1 cellular context compared by ENCODE assay signal in the genomic region with DNA sequence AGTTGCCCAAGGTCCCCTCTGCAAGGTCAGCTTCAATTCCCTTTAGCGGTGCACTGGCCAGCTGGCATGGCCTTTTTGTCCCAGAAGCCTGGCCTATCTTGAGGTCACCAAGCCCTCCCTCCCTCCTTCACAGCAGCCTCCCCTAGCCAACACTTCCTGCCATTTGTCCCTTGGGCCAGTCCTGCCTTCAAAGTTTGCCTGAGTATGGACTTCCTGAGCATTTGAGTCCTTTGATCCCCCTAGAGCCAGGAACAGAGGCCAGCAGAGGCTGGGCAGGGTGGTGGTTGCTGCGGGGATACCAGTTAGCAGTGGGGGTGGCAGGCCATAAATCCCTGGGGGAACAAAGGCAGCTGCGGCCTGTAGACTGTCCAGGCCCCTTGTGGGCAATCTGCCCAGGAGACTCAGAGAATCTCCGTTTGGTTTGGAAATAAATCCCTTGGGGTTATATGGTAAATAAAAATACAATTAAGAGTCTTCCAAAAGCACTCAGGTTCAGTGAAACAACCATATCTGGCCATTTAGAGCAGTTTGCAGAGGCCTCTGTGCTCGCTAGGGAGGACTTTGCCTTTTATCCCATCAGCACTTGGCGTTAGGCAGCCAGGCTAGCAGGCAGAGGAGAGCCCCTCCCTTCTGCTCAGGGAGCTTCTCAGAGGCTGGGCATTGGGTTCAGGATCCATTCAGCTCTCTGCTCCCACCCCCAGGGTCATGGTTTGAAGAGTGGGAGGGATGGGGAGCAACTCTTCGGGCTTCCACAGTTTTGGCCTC.
A peak's percentile ranks its signal among the peaks of the same experiment; 100 is the strongest.
TF ChIP-seq lines count a peak whose summit lies in the region.

No MANE protein-coding gene starts in this region.

TF ChIP-seq in HepG2, 621 proteins besides CTCF, POLR2A, EP300 and RAD21 (continued from another document and continues in another):
- TF ChIP-seq, protein P1, sequence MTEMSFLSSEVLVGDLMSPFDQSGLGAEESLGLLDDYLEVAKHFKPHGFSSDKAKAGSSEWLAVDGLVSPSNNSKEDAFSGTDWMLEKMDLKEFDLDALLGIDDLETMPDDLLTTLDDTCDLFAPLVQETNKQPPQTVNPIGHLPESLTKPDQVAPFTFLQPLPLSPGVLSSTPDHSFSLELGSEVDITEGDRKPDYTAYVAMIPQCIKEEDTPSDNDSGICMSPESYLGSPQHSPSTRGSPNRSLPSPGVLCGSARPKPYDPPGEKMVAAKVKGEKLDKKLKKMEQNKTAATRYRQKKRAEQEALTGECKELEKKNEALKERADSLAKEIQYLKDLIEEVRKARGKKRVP (CRISPR knock-in tag; IDR thresholded peaks at IDR 0.05) = no peak
- no peak for TF ChIP-seq GATA4 (IDR thresholded peaks at IDR 0.05; ENCODE audit: borderline replicate concordance, low read depth)
- TF ChIP-seq, protein P2, sequence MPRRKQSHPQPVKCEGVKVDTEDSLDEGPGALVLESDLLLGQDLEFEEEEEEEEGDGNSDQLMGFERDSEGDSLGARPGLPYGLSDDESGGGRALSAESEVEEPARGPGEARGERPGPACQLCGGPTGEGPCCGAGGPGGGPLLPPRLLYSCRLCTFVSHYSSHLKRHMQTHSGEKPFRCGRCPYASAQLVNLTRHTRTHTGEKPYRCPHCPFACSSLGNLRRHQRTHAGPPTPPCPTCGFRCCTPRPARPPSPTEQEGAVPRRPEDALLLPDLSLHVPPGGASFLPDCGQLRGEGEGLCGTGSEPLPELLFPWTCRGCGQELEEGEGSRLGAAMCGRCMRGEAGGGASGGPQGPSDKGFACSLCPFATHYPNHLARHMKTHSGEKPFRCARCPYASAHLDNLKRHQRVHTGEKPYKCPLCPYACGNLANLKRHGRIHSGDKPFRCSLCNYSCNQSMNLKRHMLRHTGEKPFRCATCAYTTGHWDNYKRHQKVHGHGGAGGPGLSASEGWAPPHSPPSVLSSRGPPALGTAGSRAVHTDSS (CRISPR knock-in tag; conservative IDR thresholded peaks at IDR 0.05) = no peak
- TF ChIP-seq FOXA3 (CRISPR knock-in tag; IDR thresholded peaks at IDR 0.05) = no peak
- TF ChIP-seq, protein P3, sequence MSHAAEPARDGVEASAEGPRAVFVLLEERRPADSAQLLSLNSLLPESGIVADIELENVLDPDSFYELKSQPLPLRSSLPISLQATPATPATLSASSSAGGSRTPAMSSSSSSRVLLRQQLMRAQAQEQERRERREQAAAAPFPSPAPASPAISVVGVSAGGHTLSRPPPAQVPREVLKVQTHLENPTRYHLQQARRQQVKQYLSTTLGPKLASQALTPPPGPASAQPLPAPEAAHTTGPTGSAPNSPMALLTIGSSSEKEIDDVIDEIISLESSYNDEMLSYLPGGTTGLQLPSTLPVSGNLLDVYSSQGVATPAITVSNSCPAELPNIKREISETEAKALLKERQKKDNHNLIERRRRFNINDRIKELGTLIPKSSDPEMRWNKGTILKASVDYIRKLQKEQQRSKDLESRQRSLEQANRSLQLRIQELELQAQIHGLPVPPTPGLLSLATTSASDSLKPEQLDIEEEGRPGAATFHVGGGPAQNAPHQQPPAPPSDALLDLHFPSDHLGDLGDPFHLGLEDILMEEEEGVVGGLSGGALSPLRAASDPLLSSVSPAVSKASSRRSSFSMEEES (CRISPR knock-in tag; IDR thresholded peaks at IDR 0.05) = no peak
- TF ChIP-seq NFE2L2 (IDR thresholded peaks at IDR 0.05; ENCODE audit: low read length) = no peak
- TF ChIP-seq ARNT (IDR thresholded peaks at IDR 0.05) = no peak
- peak; percentile 70; the same call in 1 of the 2 replicates for TF ChIP-seq ZNF350 (CRISPR knock-in tag; IDR thresholded peaks at IDR 0.05; ENCODE audit: borderline replicate concordance, low read depth)
- TF ChIP-seq, protein P4, sequence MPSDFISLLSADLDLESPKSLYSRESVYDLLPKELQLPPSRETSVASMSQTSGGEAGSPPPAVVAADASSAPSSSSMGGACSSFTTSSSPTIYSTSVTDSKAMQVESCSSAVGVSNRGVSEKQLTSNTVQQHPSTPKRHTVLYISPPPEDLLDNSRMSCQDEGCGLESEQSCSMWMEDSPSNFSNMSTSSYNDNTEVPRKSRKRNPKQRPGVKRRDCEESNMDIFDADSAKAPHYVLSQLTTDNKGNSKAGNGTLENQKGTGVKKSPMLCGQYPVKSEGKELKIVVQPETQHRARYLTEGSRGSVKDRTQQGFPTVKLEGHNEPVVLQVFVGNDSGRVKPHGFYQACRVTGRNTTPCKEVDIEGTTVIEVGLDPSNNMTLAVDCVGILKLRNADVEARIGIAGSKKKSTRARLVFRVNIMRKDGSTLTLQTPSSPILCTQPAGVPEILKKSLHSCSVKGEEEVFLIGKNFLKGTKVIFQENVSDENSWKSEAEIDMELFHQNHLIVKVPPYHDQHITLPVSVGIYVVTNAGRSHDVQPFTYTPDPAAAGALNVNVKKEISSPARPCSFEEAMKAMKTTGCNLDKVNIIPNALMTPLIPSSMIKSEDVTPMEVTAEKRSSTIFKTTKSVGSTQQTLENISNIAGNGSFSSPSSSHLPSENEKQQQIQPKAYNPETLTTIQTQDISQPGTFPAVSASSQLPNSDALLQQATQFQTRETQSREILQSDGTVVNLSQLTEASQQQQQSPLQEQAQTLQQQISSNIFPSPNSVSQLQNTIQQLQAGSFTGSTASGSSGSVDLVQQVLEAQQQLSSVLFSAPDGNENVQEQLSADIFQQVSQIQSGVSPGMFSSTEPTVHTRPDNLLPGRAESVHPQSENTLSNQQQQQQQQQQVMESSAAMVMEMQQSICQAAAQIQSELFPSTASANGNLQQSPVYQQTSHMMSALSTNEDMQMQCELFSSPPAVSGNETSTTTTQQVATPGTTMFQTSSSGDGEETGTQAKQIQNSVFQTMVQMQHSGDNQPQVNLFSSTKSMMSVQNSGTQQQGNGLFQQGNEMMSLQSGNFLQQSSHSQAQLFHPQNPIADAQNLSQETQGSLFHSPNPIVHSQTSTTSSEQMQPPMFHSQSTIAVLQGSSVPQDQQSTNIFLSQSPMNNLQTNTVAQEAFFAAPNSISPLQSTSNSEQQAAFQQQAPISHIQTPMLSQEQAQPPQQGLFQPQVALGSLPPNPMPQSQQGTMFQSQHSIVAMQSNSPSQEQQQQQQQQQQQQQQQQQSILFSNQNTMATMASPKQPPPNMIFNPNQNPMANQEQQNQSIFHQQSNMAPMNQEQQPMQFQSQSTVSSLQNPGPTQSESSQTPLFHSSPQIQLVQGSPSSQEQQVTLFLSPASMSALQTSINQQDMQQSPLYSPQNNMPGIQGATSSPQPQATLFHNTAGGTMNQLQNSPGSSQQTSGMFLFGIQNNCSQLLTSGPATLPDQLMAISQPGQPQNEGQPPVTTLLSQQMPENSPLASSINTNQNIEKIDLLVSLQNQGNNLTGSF (CRISPR knock-in tag; IDR thresholded peaks at IDR 0.05) = no peak
- peak; percentile 24; the same call in 1 of the 2 replicates for TF ChIP-seq GABPB1 (CRISPR knock-in tag; IDR thresholded peaks at IDR 0.05)
- peak; percentile 82 for TF ChIP-seq ZNF501 (CRISPR knock-in tag; IDR thresholded peaks at IDR 0.05)
- TF ChIP-seq, protein P5, sequence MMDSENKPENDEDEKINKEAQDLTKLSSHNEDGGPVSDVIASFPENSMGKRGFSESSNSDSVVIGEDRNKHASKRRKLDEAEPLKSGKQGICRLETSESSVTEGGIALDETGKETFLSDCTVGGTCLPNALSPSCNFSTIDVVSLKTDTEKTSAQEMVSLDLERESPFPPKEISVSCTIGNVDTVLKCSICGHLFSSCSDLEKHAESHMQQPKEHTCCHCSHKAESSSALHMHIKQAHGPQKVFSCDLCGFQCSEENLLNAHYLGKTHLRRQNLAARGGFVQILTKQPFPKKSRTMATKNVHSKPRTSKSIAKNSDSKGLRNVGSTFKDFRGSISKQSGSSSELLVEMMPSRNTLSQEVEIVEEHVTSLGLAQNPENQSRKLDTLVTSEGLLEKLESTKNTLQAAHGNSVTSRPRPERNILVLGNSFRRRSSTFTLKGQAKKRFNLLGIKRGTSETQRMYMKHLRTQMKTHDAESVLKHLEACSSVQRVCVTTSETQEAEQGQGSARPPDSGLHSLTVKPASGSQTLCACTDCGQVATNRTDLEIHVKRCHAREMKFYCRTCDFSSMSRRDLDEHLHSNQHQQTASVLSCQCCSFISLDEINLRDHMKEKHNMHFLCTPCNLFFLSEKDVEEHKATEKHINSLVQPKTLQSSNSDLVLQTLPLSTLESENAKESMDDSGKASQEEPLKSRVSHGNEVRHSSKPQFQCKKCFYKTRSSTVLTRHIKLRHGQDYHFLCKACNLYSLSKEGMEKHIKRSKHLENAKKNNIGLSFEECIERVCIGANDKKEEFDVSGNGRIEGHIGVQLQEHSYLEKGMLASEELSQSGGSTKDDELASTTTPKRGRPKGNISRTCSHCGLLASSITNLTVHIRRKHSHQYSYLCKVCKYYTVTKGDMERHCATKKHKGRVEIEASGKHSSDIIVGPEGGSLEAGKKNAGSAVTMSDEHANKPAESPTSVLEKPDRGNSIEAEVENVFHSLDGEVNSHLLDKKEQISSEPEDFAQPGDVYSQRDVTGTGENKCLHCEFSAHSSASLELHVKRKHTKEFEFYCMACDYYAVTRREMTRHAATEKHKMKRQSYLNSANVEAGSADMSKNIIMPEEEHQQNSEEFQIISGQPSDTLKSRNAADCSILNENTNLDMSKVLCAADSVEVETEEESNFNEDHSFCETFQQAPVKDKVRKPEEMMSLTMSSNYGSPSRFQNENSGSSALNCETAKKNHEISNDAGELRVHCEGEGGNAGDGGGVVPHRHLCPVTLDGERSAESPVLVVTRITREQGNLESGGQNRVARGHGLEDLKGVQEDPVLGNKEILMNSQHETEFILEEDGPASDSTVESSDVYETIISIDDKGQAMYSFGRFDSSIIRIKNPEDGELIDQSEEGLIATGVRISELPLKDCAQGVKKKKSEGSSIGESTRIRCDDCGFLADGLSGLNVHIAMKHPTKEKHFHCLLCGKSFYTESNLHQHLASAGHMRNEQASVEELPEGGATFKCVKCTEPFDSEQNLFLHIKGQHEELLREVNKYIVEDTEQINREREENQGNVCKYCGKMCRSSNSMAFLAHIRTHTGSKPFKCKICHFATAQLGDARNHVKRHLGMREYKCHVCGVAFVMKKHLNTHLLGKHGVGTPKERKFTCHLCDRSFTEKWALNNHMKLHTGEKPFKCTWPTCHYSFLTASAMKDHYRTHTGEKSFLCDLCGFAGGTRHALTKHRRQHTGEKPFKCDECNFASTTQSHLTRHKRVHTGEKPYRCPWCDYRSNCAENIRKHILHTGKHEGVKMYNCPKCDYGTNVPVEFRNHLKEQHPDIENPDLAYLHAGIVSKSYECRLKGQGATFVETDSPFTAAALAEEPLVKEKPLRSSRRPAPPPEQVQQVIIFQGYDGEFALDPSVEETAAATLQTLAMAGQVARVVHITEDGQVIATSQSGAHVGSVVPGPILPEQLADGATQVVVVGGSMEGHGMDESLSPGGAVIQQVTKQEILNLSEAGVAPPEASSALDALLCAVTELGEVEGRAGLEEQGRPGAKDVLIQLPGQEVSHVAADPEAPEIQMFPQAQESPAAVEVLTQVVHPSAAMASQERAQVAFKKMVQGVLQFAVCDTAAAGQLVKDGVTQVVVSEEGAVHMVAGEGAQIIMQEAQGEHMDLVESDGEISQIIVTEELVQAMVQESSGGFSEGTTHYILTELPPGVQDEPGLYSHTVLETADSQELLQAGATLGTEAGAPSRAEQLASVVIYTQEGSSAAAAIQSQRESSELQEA (CRISPR knock-in tag; IDR thresholded peaks at IDR 0.05; ENCODE audit: not compliant biosample characterization) = no peak
- TF ChIP-seq ATM (IDR thresholded peaks at IDR 0.05; ENCODE audit: borderline replicate concordance) = no peak
- no peak for TF ChIP-seq MXD4 (CRISPR knock-in tag; IDR thresholded peaks at IDR 0.05)
- no peak for TF ChIP-seq ZNF121 (CRISPR knock-in tag; IDR thresholded peaks at IDR 0.05)
- no peak for TF ChIP-seq SATB2 (CRISPR knock-in tag; IDR thresholded peaks at IDR 0.05)
- TF ChIP-seq ZSCAN21 (CRISPR knock-in tag; IDR thresholded peaks at IDR 0.05; ENCODE audit: borderline replicate concordance) = no peak
- TF ChIP-seq, protein P6, sequence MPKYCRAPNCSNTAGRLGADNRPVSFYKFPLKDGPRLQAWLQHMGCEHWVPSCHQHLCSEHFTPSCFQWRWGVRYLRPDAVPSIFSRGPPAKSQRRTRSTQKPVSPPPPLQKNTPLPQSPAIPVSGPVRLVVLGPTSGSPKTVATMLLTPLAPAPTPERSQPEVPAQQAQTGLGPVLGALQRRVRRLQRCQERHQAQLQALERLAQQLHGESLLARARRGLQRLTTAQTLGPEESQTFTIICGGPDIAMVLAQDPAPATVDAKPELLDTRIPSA (CRISPR knock-in tag; IDR thresholded peaks at IDR 0.05; ENCODE audit: borderline replicate concordance) = no peak; the same call in 1 of the 2 replicates
- TF ChIP-seq, protein P7, sequence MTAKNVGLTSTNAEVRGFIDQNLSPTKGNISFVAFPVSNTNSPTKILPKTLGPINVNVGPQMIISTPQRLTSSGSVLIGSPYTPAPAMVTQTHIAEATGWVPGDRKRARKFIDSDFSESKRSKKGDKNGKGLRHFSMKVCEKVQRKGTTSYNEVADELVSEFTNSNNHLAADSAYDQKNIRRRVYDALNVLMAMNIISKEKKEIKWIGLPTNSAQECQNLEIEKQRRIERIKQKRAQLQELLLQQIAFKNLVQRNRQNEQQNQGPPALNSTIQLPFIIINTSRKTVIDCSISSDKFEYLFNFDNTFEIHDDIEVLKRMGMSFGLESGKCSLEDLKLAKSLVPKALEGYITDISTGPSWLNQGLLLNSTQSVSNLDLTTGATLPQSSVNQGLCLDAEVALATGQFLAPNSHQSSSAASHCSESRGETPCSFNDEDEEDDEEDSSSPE (CRISPR knock-in tag; IDR thresholded peaks at IDR 0.05) = no peak; the same call in 1 of the 2 replicates
- TF ChIP-seq RFXAP (CRISPR knock-in tag; IDR thresholded peaks at IDR 0.05; ENCODE audit: borderline replicate concordance) = no peak
- TF ChIP-seq GTF3A (CRISPR knock-in tag; conservative IDR thresholded peaks at IDR 0.05) = no peak
- TF ChIP-seq DMAP1 (CRISPR knock-in tag; IDR thresholded peaks at IDR 0.05) = peak; percentile 62
- TF ChIP-seq, protein P8, sequence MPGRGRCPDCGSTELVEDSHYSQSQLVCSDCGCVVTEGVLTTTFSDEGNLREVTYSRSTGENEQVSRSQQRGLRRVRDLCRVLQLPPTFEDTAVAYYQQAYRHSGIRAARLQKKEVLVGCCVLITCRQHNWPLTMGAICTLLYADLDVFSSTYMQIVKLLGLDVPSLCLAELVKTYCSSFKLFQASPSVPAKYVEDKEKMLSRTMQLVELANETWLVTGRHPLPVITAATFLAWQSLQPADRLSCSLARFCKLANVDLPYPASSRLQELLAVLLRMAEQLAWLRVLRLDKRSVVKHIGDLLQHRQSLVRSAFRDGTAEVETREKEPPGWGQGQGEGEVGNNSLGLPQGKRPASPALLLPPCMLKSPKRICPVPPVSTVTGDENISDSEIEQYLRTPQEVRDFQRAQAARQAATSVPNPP (CRISPR knock-in tag; IDR thresholded peaks at IDR 0.05) = no peak
- TF ChIP-seq MEIS2 (CRISPR knock-in tag; IDR thresholded peaks at IDR 0.05) = no peak
